Comparison of ENCODE assay signal across 8 cellular contexts in the genomic region with DNA sequence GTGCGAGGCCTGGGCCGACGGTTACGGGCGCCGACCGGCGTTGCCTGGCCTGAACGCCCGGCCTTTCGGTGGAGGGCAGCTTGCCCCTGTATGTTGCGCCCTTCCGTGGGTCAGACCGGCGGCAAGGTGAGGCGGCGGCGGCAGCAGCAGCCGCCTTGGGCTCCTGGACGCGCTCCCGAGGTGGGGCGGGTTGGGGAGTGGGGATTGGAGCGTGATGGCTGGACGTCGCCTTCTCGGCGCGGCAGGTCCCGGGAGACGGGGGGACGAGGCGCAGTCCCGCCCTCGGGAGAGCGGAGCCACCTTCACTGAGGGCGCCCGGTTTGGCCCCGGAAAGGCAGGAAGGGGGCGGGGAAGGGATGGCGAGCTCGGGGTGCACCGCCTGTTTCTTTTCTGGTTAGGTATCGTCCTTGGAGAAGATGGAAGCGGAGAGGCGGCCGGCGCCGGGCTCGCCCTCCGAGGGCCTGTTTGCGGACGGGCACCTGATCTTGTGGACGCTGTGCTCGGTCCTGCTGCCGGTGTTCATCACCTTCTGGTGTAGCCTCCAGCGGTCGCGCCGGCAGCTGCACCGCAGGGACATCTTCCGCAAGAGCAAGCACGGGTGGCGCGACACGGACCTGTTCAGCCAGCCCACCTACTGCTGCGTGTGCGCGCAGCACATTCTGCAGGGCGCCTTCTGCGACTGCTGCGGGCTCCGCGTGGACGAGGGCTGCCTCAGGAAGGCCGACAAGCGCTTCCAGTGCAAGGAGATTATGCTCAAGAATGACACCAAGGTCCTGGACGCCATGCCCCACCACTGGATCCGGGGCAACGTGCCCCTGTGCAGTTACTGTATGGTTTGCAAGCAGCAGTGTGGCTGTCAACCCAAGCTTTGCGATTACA. TPM values are rescaled to one million over a fixed set of nuclear protein-coding genes. Genes with fewer than 3 reads are reported as not detected.
A peak's percentile ranks its signal among the peaks of the same experiment; 100 is the strongest.
DNase-seq lines count a peak whose midpoint lies in the region; ATAC-seq and TF ChIP-seq lines count a peak whose summit lies in the region.

No MANE protein-coding gene starts in this region.

- H3K23ac ChIP-seq in IMR-90 (ENCODE audit: low read depth, low read length) = peak overlapping the region; percentile 79

- H2AFZ ChIP-seq in IMR-90 (replicated peaks; ENCODE audit: low read length, poor library complexity) = peak overlapping the region; percentile 85

- H3K18ac ChIP-seq in IMR-90 (ENCODE audit: low read depth, low read length) = no peak overlapping the region

- peak overlapping the region; percentile 67; the same call in 1 of the 2 replicates for H2AK5ac ChIP-seq in IMR-90 (ENCODE audit: low read depth, low read length)

- 26% methylated on average over 19 of the region's 81 CpGs; no CpG with 5 or more reads in 1 of the 2 experiments for WGBS in IMR-90 (ENCODE audit: extremely low coverage in 2 of 2, insufficient read length in 1 of 2), 2 experiments
- no CpG with 5 or more reads among the region's 81 CpGs for WGBS in iPS DF 6.9 (ENCODE audit: insufficient coverage, insufficient read length)

- H3K56ac ChIP-seq in IMR-90 (ENCODE audit: extremely low read depth, insufficient read depth, low read length) = no peak overlapping the region

- no peaks in the 10 kb centered on the region for H3K9me3 ChIP-seq in IMR-90 (ENCODE audit: control insufficient read depth, insufficient read depth, low read length)
- H3K9me3 ChIP-seq in iPS DF 6.9 (ENCODE audit: control insufficient read depth, insufficient read depth, low read length) = no peaks in the 10 kb centered on the region
- no peaks in the 10 kb centered on the region for H3K9me3 ChIP-seq in skeletal muscle satellite cell (replicated peaks; ENCODE audit: low read length)

- ATAC-seq in GM21423 (IDR thresholded peaks at IDR 0.05; ENCODE audit: unreplicated experiment) (peak; percentile 31), IMR-90 (ENCODE audit: low read depth) (no peak; the same call in 1 of the 2 replicates)

- POLR2A ChIA-PET in IMR-90 (lab: Charles Lee; ENCODE audit: unreplicated experiment) = no interaction called here

- peak overlapping the region; percentile 35; the same call in 1 of the 2 replicates for H3K14ac ChIP-seq in IMR-90 (replicated peaks; ENCODE audit: low read depth, low read length)

- H3K79me1 ChIP-seq in IMR-90 (ENCODE audit: low read depth in 1 of 2, low read length in 2 of 2) = peaks cover 32 to 40% of the 10 kb centered on the region in 2 experiments

- no peak overlapping the region for H2BK15ac ChIP-seq in IMR-90 (ENCODE audit: low read depth, low read length)

- intact Hi-C loops in IMR-90 (cut with micrococcal nuclease) = loop anchor here (1.0 to 5.0 kb wide), 2 partner anchors 80 to 242 kb away; a partner anchor contains a TSS

- no peak for TF ChIP-seq POLR2A in IMR-90 (IDR thresholded peaks at IDR 0.05; ENCODE audit: low read depth, low read length)

- no peaks in the 10 kb centered on the region for H3K27me3 ChIP-seq in IMR-90 (ENCODE audit: control insufficient read depth, insufficient read depth, low read length)
- no peaks in the 10 kb centered on the region; the same call in 1 of the 2 replicates for H3K27me3 ChIP-seq in iPS DF 6.9 (ENCODE audit: control insufficient read depth, insufficient read depth, low read length)
- H3K27me3 ChIP-seq in skeletal muscle satellite cell (ENCODE audit: control insufficient read depth, insufficient read depth, low read length) = no peaks in the 10 kb centered on the region

- H3K4me3 ChIP-seq in IMR-90 (ENCODE audit: insufficient read depth, low read depth, low read length) (peak overlapping the region; percentile 67), iPS DF 6.9 (ENCODE audit: low read length) (peak overlapping the region; percentile 68), skeletal muscle satellite cell (ENCODE audit: low read length) (peak overlapping the region; percentile 94)

- no TSS peak for BruUV-seq in IMR-90 (replicated peaks; lab: Mats Ljungman, UMichigan)

- TF ChIP-seq RAD21 in IMR-90 (IDR thresholded peaks at IDR 0.05; ENCODE audit: low read length) = no peak

- CTCF ChIA-PET in IMR-90 (lab: Yijun Ruan, JAX) = interaction anchor here (1.5 kb wide), 2 partner anchors 15 to 17 kb away, joined by 4 to 5 read pairs; no protein-coding TSS in a partner anchor

- H3K4me2 ChIP-seq in IMR-90 (ENCODE audit: low read depth, low read length) (peak overlapping the region; percentile 76), skeletal muscle satellite cell (ENCODE audit: low read length) (peak overlapping the region; percentile 98)

- H2BK5ac ChIP-seq in IMR-90 (ENCODE audit: low read depth, low read length, poor library complexity, severe bottlenecking) = peak overlapping the region; percentile 35

- H3K9ac ChIP-seq in IMR-90 (ENCODE audit: low read depth, low read length) (peak overlapping the region; percentile 51), skeletal muscle satellite cell (ENCODE audit: low read depth, low read length) (peak overlapping the region; percentile 83)

- peaks cover 1% of the 10 kb centered on the region; the same call in 1 of the 2 replicates for H3K36me3 ChIP-seq in IMR-90 (ENCODE audit: control insufficient read depth, insufficient read depth, low read length)
- H3K36me3 ChIP-seq in iPS DF 6.9 (ENCODE audit: control insufficient read depth, insufficient read depth, low read length) = no peaks in the 10 kb centered on the region; the same call in 1 of the 2 replicates
- H3K36me3 ChIP-seq in skeletal muscle satellite cell (ENCODE audit: insufficient read depth, low read length) = no peaks in the 10 kb centered on the region

- no peak for TF ChIP-seq CTCF in IMR-90 (conservative IDR thresholded peaks at IDR 0.05; ENCODE audit: low read depth, low read length)

- DNase-seq in D341Med (ENCODE audit: low spot score) = peak; percentile 78
- DNase-seq in IMR-90 = peak; percentile 7
- peak; percentile 50 for DNase-seq in T follicular helper cell (ENCODE audit: low read depth)
- DNase-seq in amygdala (lab: John Stamatoyannopoulos, UW) = peak in 30 of 56 donors; percentile 2 to 66 (median 40)
- DNase-seq in iPS DF 6.9 (ENCODE audit: low read depth, low spot score) = no peak
- DNase-seq in HCEC 1CT = no peak

- no peak overlapping the region; the same call in 1 of the 2 replicates for H2BK120ac ChIP-seq in IMR-90 (ENCODE audit: low read depth, low read length)

- no peak overlapping the region for H2BK20ac ChIP-seq in IMR-90 (ENCODE audit: low read depth, low read length)

- dilution Hi-C loops in IMR-90 (cut with HindIII; ENCODE audit: low sequenced_read_pairs, unreplicated experiment) = no loop called here

- peak overlapping the region; percentile 60 for H2AK9ac ChIP-seq in IMR-90 (replicated peaks; ENCODE audit: low read depth, low read length, poor library complexity)

- no peak overlapping the region; the same call in 1 of the 2 replicates for H4K91ac ChIP-seq in IMR-90 (ENCODE audit: insufficient read depth, low read depth, low read length)

- H3K9me1 ChIP-seq in IMR-90 (ENCODE audit: insufficient read depth, low read length) = peaks cover 18% of the 10 kb centered on the region

- H3K27ac ChIP-seq in IMR-90 (ENCODE audit: insufficient read depth, low read length) = peak overlapping the region; percentile 45; the same call in 1 of the 2 replicates
- H3K27ac ChIP-seq in iPS DF 6.9 (ENCODE audit: low read length) = no peak overlapping the region

- peak overlapping the region; percentile 41 for H3K4ac ChIP-seq in IMR-90 (ENCODE audit: low read depth, low read length)

- peaks cover 8% of the 10 kb centered on the region for H3K4me1 ChIP-seq in IMR-90 (ENCODE audit: control insufficient read depth, insufficient read depth, low read length)
- peaks cover 3% of the 10 kb centered on the region; the same call in 1 of the 2 replicates for H3K4me1 ChIP-seq in iPS DF 6.9 (ENCODE audit: control insufficient read depth, insufficient read depth, low read length)
- peaks cover 22% of the 10 kb centered on the region for H3K4me1 ChIP-seq in skeletal muscle satellite cell (ENCODE audit: control insufficient read depth, insufficient read depth, low read length)

- peak overlapping the region in 1 of 2 experiments; percentile 44; a peak in 2 of 4 replicates for H4K8ac ChIP-seq in IMR-90 (ENCODE audit: low read depth in 2 of 2, low read length in 2 of 2)

- in situ Hi-C loops in IMR-90 (cut with MboI; ENCODE audit: low sequenced_read_pairs) = no loop called here

- H4K5ac ChIP-seq in IMR-90 (ENCODE audit: low read depth, low read length) = no peak overlapping the region

- peaks cover 19% of the 10 kb centered on the region for H4K20me1 ChIP-seq in IMR-90 (ENCODE audit: insufficient read depth, low read length)

TF ChIP-seq in IMR-90, 13 proteins besides CTCF, POLR2A, EP300 and RAD21 (continues in another document):
- TF ChIP-seq SMC3 (IDR thresholded peaks at IDR 0.05; ENCODE audit: low read depth, low read length) (no peak), RFX5 (IDR thresholded peaks at IDR 0.05; ENCODE audit: low read depth, low read length) (no peak), MAZ (IDR thresholded peaks at IDR 0.05; ENCODE audit: borderline replicate concordance, low read depth, low read length) (no peak), BHLHE40 (IDR thresholded peaks at IDR 0.05; ENCODE audit: low read depth, low read length) (no peak)
- TF ChIP-seq, protein P1, sequence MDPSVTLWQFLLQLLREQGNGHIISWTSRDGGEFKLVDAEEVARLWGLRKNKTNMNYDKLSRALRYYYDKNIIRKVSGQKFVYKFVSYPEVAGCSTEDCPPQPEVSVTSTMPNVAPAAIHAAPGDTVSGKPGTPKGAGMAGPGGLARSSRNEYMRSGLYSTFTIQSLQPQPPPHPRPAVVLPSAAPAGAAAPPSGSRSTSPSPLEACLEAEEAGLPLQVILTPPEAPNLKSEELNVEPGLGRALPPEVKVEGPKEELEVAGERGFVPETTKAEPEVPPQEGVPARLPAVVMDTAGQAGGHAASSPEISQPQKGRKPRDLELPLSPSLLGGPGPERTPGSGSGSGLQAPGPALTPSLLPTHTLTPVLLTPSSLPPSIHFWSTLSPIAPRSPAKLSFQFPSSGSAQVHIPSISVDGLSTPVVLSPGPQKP (IDR thresholded peaks at IDR 0.05; ENCODE audit: borderline replicate concordance, low read depth, low read length) = no peak

RNA-seq across cellular contexts. Expression of a gene that starts 0.7 kb away (rescaled TPM):
- 4.7 and 5.0 TPM in 2 replicates for total RNA-seq in IMR-90 (2012; rRNA removed)
- polyA plus RNA-seq in IMR-90 (2012; rRNA removed) = 2.4 and 3.9 TPM in 2 replicates
- polyA plus RNA-seq in IMR-90 (2012; cell fraction: cytosol; rRNA removed) = 1.0 and 1.4 TPM in 2 replicates
- polyA plus RNA-seq in IMR-90 (2012; cell fraction: nucleus; rRNA removed; ENCODE audit: low replicate concordance) = 17.7 and 19.8 TPM in 2 replicates
- 3.9 and 4.3 TPM in 2 replicates for total RNA-seq in skeletal muscle satellite cell (2012; rRNA removed)

RNA-seq across cellular contexts. Expression of a gene that starts 0.9 kb away (rescaled TPM):
- 0.18 and 0.56 TPM in 2 replicates for total RNA-seq in IMR-90 (2012; rRNA removed)
- 1.1 TPM in 2 replicates for polyA plus RNA-seq in IMR-90 (2012; rRNA removed)
- polyA plus RNA-seq in IMR-90 (2012; cell fraction: cytosol; rRNA removed) = 0.34 and 0.87 TPM in 2 replicates
- polyA plus RNA-seq in IMR-90 (2012; cell fraction: nucleus; rRNA removed; ENCODE audit: low replicate concordance) = 1.5 and 2.4 TPM in 2 replicates
- total RNA-seq in skeletal muscle satellite cell (2012; rRNA removed) = 0.44 and 0.51 TPM in 2 replicates

Comparison
In these comparisons a context has a peak if more than half of its experiments do, and no peak if none do; other contexts are left out.
1. DNase-seq: peak in D341Med (single experiment), IMR-90 (single experiment), T follicular helper cell (single experiment) and amygdala (30 of 56); none in iPS DF 6.9 (single experiment) and HCEC 1CT (single experiment).
2. Peak in every context shown above with its lines, with median percentiles within 50 percentile points of each other: H3K4me3 ChIP-seq.